32 cellular contexts compared by ENCODE assay signal in the genomic region with DNA sequence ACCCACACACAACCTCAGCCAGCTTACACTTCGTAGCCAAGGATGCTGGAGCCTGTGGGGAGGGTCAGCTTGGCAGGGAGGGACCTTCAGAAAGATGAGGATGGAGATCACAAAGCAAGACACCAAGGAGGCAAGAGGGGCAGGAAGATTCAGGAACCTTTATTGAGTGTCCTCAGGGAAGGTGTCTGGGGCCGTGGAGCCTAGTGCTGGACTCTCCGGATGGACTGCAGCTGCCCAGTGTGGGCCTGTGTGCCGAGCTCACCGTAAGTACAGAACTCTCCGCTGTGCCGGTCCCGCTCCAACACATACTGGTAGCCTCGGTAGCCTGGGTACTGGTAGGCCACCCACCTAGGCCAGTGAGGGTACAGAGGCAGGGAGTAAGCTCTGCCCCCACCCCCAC. TPM values are rescaled to one million over a fixed set of nuclear protein-coding genes. Genes with fewer than 3 reads are reported as not detected.
"Had no signal": no experiment of that assay in that cellular context is flagged by ENCODE, and none has a peak within 500 bp of the region (broad histone marks: within the 10 kb centered on the region; RNA-seq: fewer than 3 reads in every experiment).

No MANE protein-coding gene starts in this region.

- H3K9ac ChIP-seq: SK-N-SH had no signal

- ATAC-seq: activated CD8-positive, alpha-beta T cell treated with anti-CD3 and anti-CD28 coated beads for 36 hours; activated naive CD8-positive, alpha-beta T cell treated with anti-CD3 and anti-CD28 coated beads, Interleukin-2, amount 50 U/mL, for 24 hours; activated T-cell treated with anti-CD3 and anti-CD28 coated beads, Interleukin-2, amount 50 U/mL, for 72 hours; activated T-helper 17 cell treated with anti-CD3 and anti-CD28 coated beads, Interleukin-2, amount 50 U/mL, for 72 hours; Panc1 had no signal

- H3K36me3 ChIP-seq: MG63, SJSA1 had no signal

- H3K4me2 ChIP-seq: SK-N-SH had no signal

- H3K27ac ChIP-seq: SJSA1 had no signal

- H3K9me3 ChIP-seq: MG63, SJSA1, SK-N-SH had no signal

- H3K4me3 ChIP-seq: MG63, SJSA1 had no signal

- FAIRE-seq: bronchial epithelial cell, TTC549 had no signal

- DNase-seq: activated CD4-positive, alpha-beta T cell treated with anti-CD3 and anti-CD28 coated beads, Interleukin-2, amount 10 ng/mL, durations not matched to agents 24 days and 14 days; activated CD4-positive, alpha-beta T cell treated with anti-CD3 and anti-CD28 coated beads, Interleukin-2, amount 50 U/mL, for 4 hours; activated CD8-positive, alpha-beta T cell treated with anti-CD3 and anti-CD28 coated beads for 36 hours; activated effector memory CD4-positive, alpha-beta T cell treated with anti-CD3 and anti-CD28 coated beads, Interleukin-2, amount 50 U/mL, for 16 hours; activated naive CD4-positive, alpha-beta T cell treated with Interleukin-2 at 50 U/mL for 16 hours; activated naive CD8-positive, alpha-beta T cell treated with anti-CD3 and anti-CD28 coated beads, Interleukin-2, amount 50 U/mL, for 24 hours; activated T-cell treated with anti-CD3 and anti-CD28 coated beads, Interleukin-2, amount 50 U/mL, for 1 hour; activated T-cell treated with anti-CD3 and anti-CD28 coated beads, Interleukin-2, amount 50 U/mL, for 72 hours; anterior cingulate cortex; caudate nucleus; Kasumi-1; MG63; NCI-H1048; NCI-H1105 treated with DMSO at 0.1 percent for 48 hours; NCI-H1436; NCI-H1694; NCI-H1930; NCI-H2081 treated with DMSO at 0.1 percent for 48 hours; NCI-H226; NCI-H446 treated with DMSO at 0.1 percent for 48 hours; NCI-H524; NCI-H69; NCI-H82; SHP77 treated with DMSO at 0.1 percent for 48 hours had no signal

RNA-seq across cellular contexts. Expression of a gene that starts 3.2 kb away (rescaled TPM):
- total RNA-seq: activated CD4-positive, alpha-beta T cell treated with anti-CD3 and anti-CD28 coated beads, Interleukin-2, amount 10 ng/mL, durations not matched to agents 24 days and 14 days; activated CD8-positive, alpha-beta memory T cell treated with anti-CD3 and anti-CD28 coated beads for 36 hours; activated CD8-positive, alpha-beta T cell treated with anti-CD3 and anti-CD28 coated beads for 36 hours; activated T-cell treated with anti-CD3 and anti-CD28 coated beads, Interleukin-2, amount 50 U/mL, for 72 hours; activated T-helper 17 cell treated with anti-CD3 and anti-CD28 coated beads, Interleukin-2, amount 50 U/mL, for 72 hours; bronchial epithelial cell; RPMI7951; SJSA1 had no signal
- polyA plus RNA-seq: SK-N-SH had no signal

RNA-seq across cellular contexts. Expression of a gene that starts 5.1 kb away (rescaled TPM):
- total RNA-seq: activated CD4-positive, alpha-beta T cell treated with anti-CD3 and anti-CD28 coated beads, Interleukin-2, amount 10 ng/mL, durations not matched to agents 24 days and 14 days; activated CD8-positive, alpha-beta memory T cell treated with anti-CD3 and anti-CD28 coated beads for 36 hours; activated CD8-positive, alpha-beta T cell treated with anti-CD3 and anti-CD28 coated beads for 36 hours; activated T-cell treated with anti-CD3 and anti-CD28 coated beads, Interleukin-2, amount 50 U/mL, for 72 hours; activated T-helper 17 cell treated with anti-CD3 and anti-CD28 coated beads, Interleukin-2, amount 50 U/mL, for 72 hours; bronchial epithelial cell; RPMI7951; SJSA1 had no signal

RNA-seq across cellular contexts. Expression of a gene that starts 30.6 kb away (rescaled TPM):
- total RNA-seq: activated CD4-positive, alpha-beta T cell treated with anti-CD3 and anti-CD28 coated beads, Interleukin-2, amount 10 ng/mL, durations not matched to agents 24 days and 14 days; activated CD8-positive, alpha-beta memory T cell treated with anti-CD3 and anti-CD28 coated beads for 36 hours; activated CD8-positive, alpha-beta T cell treated with anti-CD3 and anti-CD28 coated beads for 36 hours; activated T-cell treated with anti-CD3 and anti-CD28 coated beads, Interleukin-2, amount 50 U/mL, for 72 hours; activated T-helper 17 cell treated with anti-CD3 and anti-CD28 coated beads, Interleukin-2, amount 50 U/mL, for 72 hours; bronchial epithelial cell; SJSA1 had no signal

RNA-seq across cellular contexts. Expression of a gene that starts 51.3 kb away (rescaled TPM):
- total RNA-seq: activated CD4-positive, alpha-beta T cell treated with anti-CD3 and anti-CD28 coated beads, Interleukin-2, amount 10 ng/mL, durations not matched to agents 24 days and 14 days; activated CD8-positive, alpha-beta memory T cell treated with anti-CD3 and anti-CD28 coated beads for 36 hours; activated CD8-positive, alpha-beta T cell treated with anti-CD3 and anti-CD28 coated beads for 36 hours; activated T-cell treated with anti-CD3 and anti-CD28 coated beads, Interleukin-2, amount 50 U/mL, for 72 hours; activated T-helper 17 cell treated with anti-CD3 and anti-CD28 coated beads, Interleukin-2, amount 50 U/mL, for 72 hours; bronchial epithelial cell; SJSA1 had no signal
